ENCODE assay signal across 4 cellular contexts in genomic region chr20:42889517-42889916, GRCh38.
"Had no signal": no experiment of that assay in that cellular context is flagged by ENCODE, and none has a peak within 500 bp of the region (broad histone marks: within the 10 kb centered on the region; RNA-seq: fewer than 3 reads in every experiment).

No MANE protein-coding gene starts in this region.

- DNase-seq: IMR-90 had no signal

- H3K27me3 Mint-ChIP-seq: IgD-negative memory B cell had no signal

- H3K4me1 Mint-ChIP-seq: IgD-negative memory B cell had no signal

- H3K27ac Mint-ChIP-seq: IgD-negative memory B cell had no signal

- H3K4me3 ChIP-seq: K562 had no signal

- H3K27ac ChIP-seq: HL-60 had no signal

- H3K36me3 Mint-ChIP-seq: IgD-negative memory B cell had no signal

- H3K4me3 Mint-ChIP-seq: IgD-negative memory B cell had no signal
